9 cellular contexts compared by ENCODE assay signal in genomic region chr9:86350006-86350755, GRCh38. TPM values are rescaled to one million over a fixed set of nuclear protein-coding genes. Genes with fewer than 3 reads are reported as not detected.
DNase-seq lines count a peak whose midpoint lies in the region; ATAC-seq and TF ChIP-seq lines count a peak whose summit lies in the region.
"Had no signal": no experiment of that assay in that cellular context is flagged by ENCODE, and none has a peak within 500 bp of the region (broad histone marks: within the 10 kb centered on the region; RNA-seq: fewer than 3 reads in every experiment).

No MANE protein-coding gene starts in this region.

- H3K9me3 Mint-ChIP-seq in activated CD4-positive, alpha-beta memory T cell treated with anti-CD3 and anti-CD28 coated beads, Interleukin-2, amount 10 ng/mL, durations not matched to agents 7 days and 5 days, result no peaks in the 10 kb centered on the region
- H3K9me3 Mint-ChIP-seq: WTC11 had no signal

- no peaks in the 10 kb centered on the region for H3K27me3 ChIP-seq in prostate gland (replicated peaks; ENCODE audit: insufficient read depth)

- WGBS in prostate gland, result 75% methylated on average over 12 of the region's 12 CpGs

- no peaks in the 10 kb centered on the region for H3K9me3 ChIP-seq in prostate gland

- no peak for TF ChIP-seq POLR2A in prostate gland (IDR thresholded peaks at IDR 0.05)

- H3K4me3 ChIP-seq in prostate gland, result peak overlapping the region; percentile 85 to 93

- DNase-seq in activated CD4-positive, alpha-beta memory T cell treated with anti-CD3 and anti-CD28 coated beads, Interleukin-2, amount 10 ng/mL, durations not matched to agents 7 days and 5 days, result no peak
- DNase-seq in prostate gland (ENCODE audit: low spot score), result no peak
- DNase-seq in NCI-H2081 (lab: John Stamatoyannopoulos, UW), result no peak
- DNase-seq in COLO668 (lab: John Stamatoyannopoulos, UW; ENCODE audit: unreplicated experiment), result no peak
- no peak for DNase-seq in SW480 (ENCODE audit: low spot score)
- DNase-seq: GOT3 had no signal

- ATAC-seq in GM19035 (IDR thresholded peaks at IDR 0.05; ENCODE audit: unreplicated experiment), result peak; percentile 31
- peak; percentile 27 for ATAC-seq in HG03025 (IDR thresholded peaks at IDR 0.05; ENCODE audit: low FRiP score, unreplicated experiment)
- ATAC-seq: WTC11 had no signal

- peaks cover 64% of the 10 kb centered on the region for H3K36me3 Mint-ChIP-seq in activated CD4-positive, alpha-beta memory T cell treated with anti-CD3 and anti-CD28 coated beads, Interleukin-2, amount 10 ng/mL, durations not matched to agents 7 days and 5 days (ENCODE audit: low read depth)

- H3K27me3 Mint-ChIP-seq in activated CD4-positive, alpha-beta memory T cell treated with anti-CD3 and anti-CD28 coated beads, Interleukin-2, amount 10 ng/mL, durations not matched to agents 7 days and 5 days, result no peaks in the 10 kb centered on the region

- H3K4me3 Mint-ChIP-seq in activated CD4-positive, alpha-beta memory T cell treated with anti-CD3 and anti-CD28 coated beads, Interleukin-2, amount 10 ng/mL, durations not matched to agents 7 days and 5 days, result peak overlapping the region; percentile 54
- H3K4me3 Mint-ChIP-seq: WTC11 had no signal

- no peaks in the 10 kb centered on the region for H3K36me3 ChIP-seq in prostate gland

- intact Hi-C loops in prostate gland (cut with DNase I), result loop anchor here (5.0 kb wide), 1 partner anchor 68 kb away; the partner anchor contains the start of gene ISCA1

- POLR2A ChIA-PET in activated CD4-positive, alpha-beta memory T cell treated with anti-CD3 and anti-CD28 coated beads, Interleukin-2, amount 10 ng/mL, durations not matched to agents 7 days and 5 days (lab: Charles Lee), result interaction anchor here (0.6 to 3.7 kb wide), 6 partner anchors 8 to 409 kb away, joined by 3 to 18 read pairs (median 4); partner anchors contain the start of genes ISCA1 and NAA35

- H3K4me1 Mint-ChIP-seq in activated CD4-positive, alpha-beta memory T cell treated with anti-CD3 and anti-CD28 coated beads, Interleukin-2, amount 10 ng/mL, durations not matched to agents 7 days and 5 days, result peaks cover 62% of the 10 kb centered on the region

- CTCF ChIA-PET in activated CD4-positive, alpha-beta memory T cell treated with anti-CD3 and anti-CD28 coated beads, Interleukin-2, amount 10 ng/mL, durations not matched to agents 7 days and 5 days (lab: Charles Lee), result interaction anchor here (1.2 kb wide), 1 partner anchor 11 kb away, joined by 3 read pairs; no protein-coding TSS in a partner anchor

- no peaks in the 10 kb centered on the region for H3K4me1 ChIP-seq in prostate gland (replicated peaks)

- no peak for TF ChIP-seq CTCF in prostate gland (IDR thresholded peaks at IDR 0.05)

- peak overlapping the region; percentile 42 for H3K27ac Mint-ChIP-seq in activated CD4-positive, alpha-beta memory T cell treated with anti-CD3 and anti-CD28 coated beads, Interleukin-2, amount 10 ng/mL, durations not matched to agents 7 days and 5 days
- H3K27ac Mint-ChIP-seq: WTC11 had no signal

- H3K27ac ChIP-seq in prostate gland, result peak overlapping the region; percentile 93 to 97

RNA-seq across cellular contexts. Expression of gene TUT7, which starts 4.0 kb away (rescaled TPM):
- total RNA-seq in activated CD4-positive, alpha-beta memory T cell treated with anti-CD3 and anti-CD28 coated beads, Interleukin-2, amount 10 ng/mL, durations not matched to agents 7 days and 5 days, result 10 to 100 TPM; 59.3 to 63.1 TPM
- 100 to 1,000 TPM in 1 of 2 donors, 10 to 100 TPM in 1; 44.0 to 112 TPM for total RNA-seq in prostate gland
